ENCODE assay signal across 17 cellular contexts in genomic region chr2:95017308-95017630, GRCh38. TPM values are rescaled to one million over a fixed set of nuclear protein-coding genes. Genes with fewer than 3 reads are reported as not detected.
"Had no signal": no experiment of that assay in that cellular context is flagged by ENCODE, and none has a peak within 500 bp of the region (broad histone marks: within the 10 kb centered on the region; RNA-seq: fewer than 3 reads in every experiment).

No MANE protein-coding gene starts in this region.

- DNase-seq: activated CD4-positive, alpha-beta memory T cell treated with anti-CD3 and anti-CD28 coated beads for 36 hours; activated CD4-positive, alpha-beta T cell treated with anti-CD3 and anti-CD28 coated beads for 36 hours; activated CD8-positive, alpha-beta memory T cell treated with anti-CD3 and anti-CD28 coated beads, Interleukin-2, amount 10 ng/mL, durations not matched to agents 7 days and 5 days; activated naive CD4-positive, alpha-beta T cell treated with anti-CD3 and anti-CD28 coated beads for 36 hours; activated T-cell treated with anti-CD3 and anti-CD28 coated beads, Interleukin-2, amount 50 U/mL, for 1 hour; adrenal gland; foreskin keratinocyte; glutamatergic neuron; left ventricle myocardium superior; occipital lobe; right cardiac atrium; thyroid gland; uterus had no signal

- ATAC-seq: activated CD4-positive, alpha-beta T cell treated with anti-CD3 and anti-CD28 coated beads for 36 hours; activated CD8-positive, alpha-beta memory T cell treated with anti-CD3 and anti-CD28 coated beads, Interleukin-2, amount 10 ng/mL, durations not matched to agents 7 days and 5 days; foreskin keratinocyte; left ventricle myocardium superior; mucosa of descending colon; natural killer cell treated with Interleukin-12 subunit alpha and Interleukin-12 subunit beta and Interleukin-15 and Interleukin-18, amount 100 ng/mL, for 72 hours; right cardiac atrium had no signal

- H3K4me3 ChIP-seq: adrenal gland, mucosa of descending colon, prostate gland, smooth muscle cell, thyroid gland, uterus had no signal

- H3K27ac ChIP-seq: adrenal gland, foreskin keratinocyte, prostate gland, thyroid gland, uterus had no signal

- H3K27me3 ChIP-seq: adrenal gland, thyroid gland, uterus had no signal

- H3K9me3 ChIP-seq: adrenal gland, mucosa of descending colon, prostate gland, thyroid gland, uterus had no signal

- H3K36me3 ChIP-seq: adrenal gland, prostate gland, thyroid gland, uterus had no signal

RNA-seq across cellular contexts. Expression of gene MAL, which starts 8.2 kb away (rescaled TPM):
- total RNA-seq: foreskin keratinocyte, occipital lobe, smooth muscle cell had no signal
